Comparison of ENCODE assay signal across 1 cellular context in genomic region chr11:119121008-119121810, GRCh38.
A peak's percentile ranks its signal among the peaks of the same experiment; 100 is the strongest.
TF ChIP-seq lines count a peak whose summit lies in the region.

Gene HINFP (plus strand): TSS chr11:119121580. CDS start chr11:119126945, 5,365 bp downstream.

TF ChIP-seq in K562, 482 proteins besides CTCF, POLR2A, EP300 and RAD21 (continued from another document):
- peak; percentile 54; the same call in 1 of the 2 replicates for TF ChIP-seq MITF (IDR thresholded peaks at IDR 0.05)
- TF ChIP-seq PRPF4 (IDR thresholded peaks at IDR 0.05; ENCODE audit: insufficient read depth, low read depth, low read length, poor library complexity, severe bottlenecking): no peak
- no peak for TF ChIP-seq HNRNPL (IDR thresholded peaks at IDR 0.05; ENCODE audit: low read depth, low read length)
- peak; percentile 94 for TF ChIP-seq MBD2 (IDR thresholded peaks at IDR 0.05; ENCODE audit: borderline replicate concordance, low read depth)
- no peak for TF ChIP-seq SRSF1 (IDR thresholded peaks at IDR 0.05; ENCODE audit: low read depth, low read length)
- TF ChIP-seq RBM39 (optimal IDR thresholded peaks at IDR 0.05; ENCODE audit: low read depth, low read length): no peak
- TF ChIP-seq POLR2H (tag; IDR thresholded peaks at IDR 0.05; ENCODE audit: low read depth): peak; percentile 64; the same call in 1 of the 2 replicates
- no peak for TF ChIP-seq ZMIZ1 (IDR thresholded peaks at IDR 0.05; ENCODE audit: low read depth in 2 of 2, low read length in 2 of 2)
- peak; percentile 99 for TF ChIP-seq TOE1 (IDR thresholded peaks at IDR 0.05; ENCODE audit: borderline replicate concordance)
- no peak for TF ChIP-seq TOE1 (CRISPR knock-in tag; IDR thresholded peaks at IDR 0.05; ENCODE audit: borderline replicate concordance, low read depth)
- TF ChIP-seq KDM5B (IDR thresholded peaks at IDR 0.05; ENCODE audit: insufficient replicate concordance, low read depth, low read length): peak; percentile 85
- TF ChIP-seq GABPB2 (CRISPR knock-in tag; conservative IDR thresholded peaks at IDR 0.05): no peak
- peak; percentile 99 for TF ChIP-seq TFE3 (CRISPR knock-in tag; IDR thresholded peaks at IDR 0.05)
- no peak for TF ChIP-seq SMAD4 (CRISPR knock-in tag; conservative IDR thresholded peaks at IDR 0.05)
- TF ChIP-seq JUN (IDR thresholded peaks at IDR 0.05; ENCODE audit: borderline replicate concordance, low read depth, low read length): peak; percentile 43; the same call in 1 of the 2 replicates
- TF ChIP-seq JUN (CRISPR knock-in tag; IDR thresholded peaks at IDR 0.05; ENCODE audit: borderline replicate concordance): no peak
- TF ChIP-seq FOXJ2 (tag; IDR thresholded peaks at IDR 0.05): no peak
- TF ChIP-seq MEF2D (tag; conservative IDR thresholded peaks at IDR 0.05; ENCODE audit: low read depth): 0 out of 2 replicates have a peak, but pooled peaks have one; percentile 27
- TF ChIP-seq NFATC3 (IDR thresholded peaks at IDR 0.05): no peak
- TF ChIP-seq ZNF140 (CRISPR knock-in tag; IDR thresholded peaks at IDR 0.05): no peak
- no peak for TF ChIP-seq ZNF445 (CRISPR knock-in tag; IDR thresholded peaks at IDR 0.05; ENCODE audit: low read depth)
- TF ChIP-seq ZFP30 (CRISPR knock-in tag; IDR thresholded peaks at IDR 0.05; ENCODE audit: borderline replicate concordance): no peak
- 0 out of 2 replicates have a peak, but pooled peaks have one; percentile 60 for TF ChIP-seq ZBTB43 (CRISPR knock-in tag; IDR thresholded peaks at IDR 0.05)
- TF ChIP-seq SP1 (CRISPR knock-in tag; IDR thresholded peaks at IDR 0.05): peak; percentile 89
- no peak for TF ChIP-seq ESRRA (IDR thresholded peaks at IDR 0.05; ENCODE audit: borderline replicate concordance, low read depth)
- no peak for TF ChIP-seq ZNF143 (CRISPR knock-in tag; IDR thresholded peaks at IDR 0.05)
- TF ChIP-seq CEBPZ (IDR thresholded peaks at IDR 0.05; ENCODE audit: borderline replicate concordance, low read depth, low read length): peak; percentile 52; the same call in 1 of the 2 replicates
- no peak for TF ChIP-seq ZSCAN32 (CRISPR knock-in tag; IDR thresholded peaks at IDR 0.05)
- no peak; the same call in 1 of the 2 replicates for TF ChIP-seq ELF2 (CRISPR knock-in tag; IDR thresholded peaks at IDR 0.05)
- no peak; the same call in 1 of the 2 replicates for TF ChIP-seq RB1 (IDR thresholded peaks at IDR 0.05; ENCODE audit: low read depth)
- TF ChIP-seq IRF1 (CRISPR knock-in tag; IDR thresholded peaks at IDR 0.05; ENCODE audit: borderline replicate concordance): peak; percentile 72; the same call in 1 of the 2 replicates
- TF ChIP-seq CTCFL (IDR thresholded peaks at IDR 0.05; ENCODE audit: borderline replicate concordance, insufficient read depth, low read depth, low read length, poor library complexity, severe bottlenecking): no peak
- no peak for TF ChIP-seq MECOM (CRISPR knock-in tag; IDR thresholded peaks at IDR 0.05)
- no peak for TF ChIP-seq ATF2 (CRISPR knock-in tag; IDR thresholded peaks at IDR 0.05)
- no peak; the same call in none of the 2 replicates for TF ChIP-seq HDAC2 (IDR thresholded peaks at IDR 0.05)
- TF ChIP-seq NFIX (CRISPR knock-in tag; IDR thresholded peaks at IDR 0.05; ENCODE audit: low read depth): no peak
- peak; percentile 77 for TF ChIP-seq PBX2 (CRISPR knock-in tag; IDR thresholded peaks at IDR 0.05; ENCODE audit: low read depth)
- TF ChIP-seq PBX2 (tag; conservative IDR thresholded peaks at IDR 0.05; ENCODE audit: low read depth): peak; percentile 96
- no peak for TF ChIP-seq BMI1 (IDR thresholded peaks at IDR 0.05; ENCODE audit: low read length)
- no peak for TF ChIP-seq MCM3 (IDR thresholded peaks at IDR 0.05)
- TF ChIP-seq RBM22 (IDR thresholded peaks at IDR 0.05; ENCODE audit: low read depth, low read length, poor library complexity, severe bottlenecking): peak; percentile 58
- TF ChIP-seq CREM (IDR thresholded peaks at IDR 0.05; ENCODE audit: low read depth): peak; percentile 24
